In genomic region chr5:68883441-68883840, GRCh38 we compare ENCODE assay signal across 18 cellular contexts.
DNase-seq lines count a peak whose midpoint lies in the region; ATAC-seq, FAIRE-seq and TF ChIP-seq lines count a peak whose summit lies in the region.
"Had no signal": no experiment of that assay in that cellular context is flagged by ENCODE, and none has a peak within 500 bp of the region (broad histone marks: within the 10 kb centered on the region; RNA-seq: fewer than 3 reads in every experiment).

No MANE protein-coding gene starts in this region.

- 73% methylated on average over 8 of the region's 8 CpGs; no CpG with 5 or more reads in 1 of the 2 experiments for WGBS in H1 (ENCODE audit: extremely low coverage in 1 of 2, insufficient coverage in 1 of 2, insufficient read length in 1 of 2, insufficient replicate concordance in 2 of 2, low coverage in 1 of 2, low lambda C conversion rate in 2 of 2, missing lambda C conversion rate in 1 of 2), 2 experiments

- H3K56ac ChIP-seq in H1 (replicated peaks; ENCODE audit: insufficient read length, low read depth, low read length): no peak overlapping the region

- no peaks in the 10 kb centered on the region for H3K36me3 Mint-ChIP-seq in activated naive CD8-positive, alpha-beta T cell
- no peaks in the 10 kb centered on the region for H3K36me3 Mint-ChIP-seq in activated naive CD8-positive, alpha-beta T cell treated with anti-CD3 and anti-CD28 coated beads, Interleukin-2, amount 50 U/mL, for 24 hours (ENCODE audit: low read depth)
- no peaks in the 10 kb centered on the region for H3K36me3 Mint-ChIP-seq in mesothelial cell of epicardium

- H3K79me2 ChIP-seq in H1 (ENCODE audit: control insufficient read depth in 1 of 2, insufficient read depth in 2 of 2, low read length in 2 of 2): no peaks in the 10 kb centered on the region

- H3K4ac ChIP-seq in H1 (replicated peaks; ENCODE audit: insufficient read length, low read depth, low read length): no peak overlapping the region

- peak overlapping the region; percentile 25 for H3K4me3 Mint-ChIP-seq in activated naive CD8-positive, alpha-beta T cell
- H3K4me3 Mint-ChIP-seq in activated naive CD8-positive, alpha-beta T cell treated with anti-CD3 and anti-CD28 coated beads, Interleukin-2, amount 50 U/mL, for 24 hours: no peak overlapping the region
- H3K4me3 Mint-ChIP-seq in mesothelial cell of epicardium: no peak overlapping the region

- no peaks in the 10 kb centered on the region; a peak in 1 of 7 replicates for H3K27me3 ChIP-seq in H1 (replicated peaks in 1 of 4; ENCODE audit: control insufficient read depth in 3 of 4, extremely low read depth in 1 of 4, insufficient read depth in 3 of 4, low read length in 3 of 4)

- FAIRE-seq in H1 (lab: Jason Lieb, UNC): no peak
- no peak for FAIRE-seq in urothelium cell line (lab: Jason Lieb, UNC)
- FAIRE-seq: A549 had no signal

- H3K4me1 ChIP-seq in H1 (replicated peaks in 1 of 4; ENCODE audit: control insufficient read depth in 3 of 4, insufficient read depth in 4 of 4, low read length in 3 of 4): no peaks in the 10 kb centered on the region; a peak in 2 of 7 replicates
- H3K4me1 ChIP-seq: A549 had no signal

- H2BK12ac ChIP-seq in H1 (ENCODE audit: low read depth, low read length): 0 out of 2 replicates have a peak overlapping the region, but pooled peaks have one; percentile 80

- no peak overlapping the region for H3K23ac ChIP-seq in H1 (ENCODE audit: insufficient read length)

- H3K14ac ChIP-seq in H1 (ENCODE audit: insufficient read length): no peak overlapping the region

- H2BK5ac ChIP-seq in H1 (ENCODE audit: low read depth, low read length): no peak overlapping the region

- TF ChIP-seq RAD21 in H1 (IDR thresholded peaks at IDR 0.05 in 1 of 2, conservative IDR thresholded peaks at IDR 0.05 in 1 of 2; ENCODE audit: low read depth in 2 of 2, low read length in 2 of 2): no peak

- peak overlapping the region; percentile 61; the same call in 1 of the 2 replicates for H2BK20ac ChIP-seq in H1 (ENCODE audit: low read length)

- H3K9me3 ChIP-seq in H1 (ENCODE audit: insufficient read depth in 2 of 2, low read depth in 1 of 2, low read length in 1 of 2): no peaks in the 10 kb centered on the region
- H3K9me3 ChIP-seq: A549 had no signal

- POLR2A ChIA-PET in H1 (lab: Charles Lee; ENCODE audit: partially characterized antibody): interaction anchor here (0.6 kb wide), 1 partner anchor 417 kb away, joined by 3 read pairs; no protein-coding TSS in a partner anchor

- H3K9me3 Mint-ChIP-seq in activated naive CD8-positive, alpha-beta T cell (ENCODE audit: low read depth): no peaks in the 10 kb centered on the region
- H3K9me3 Mint-ChIP-seq in activated naive CD8-positive, alpha-beta T cell treated with anti-CD3 and anti-CD28 coated beads, Interleukin-2, amount 50 U/mL, for 24 hours: peaks cover 4% of the 10 kb centered on the region
- H3K9me3 Mint-ChIP-seq in mesothelial cell of epicardium: peaks cover 6% of the 10 kb centered on the region

- H3K27ac Mint-ChIP-seq in activated naive CD8-positive, alpha-beta T cell: no peak overlapping the region
- H3K27ac Mint-ChIP-seq in activated naive CD8-positive, alpha-beta T cell treated with anti-CD3 and anti-CD28 coated beads, Interleukin-2, amount 50 U/mL, for 24 hours: no peak overlapping the region
- peak overlapping the region; percentile 53 for H3K27ac Mint-ChIP-seq in mesothelial cell of epicardium

- 0 out of 2 replicates have a peak overlapping the region, but pooled peaks have one; percentile 31 for H4K8ac ChIP-seq in H1 (ENCODE audit: extremely low read depth, insufficient read depth, low read length)

- no peak overlapping the region for H4K5ac ChIP-seq in H1 (ENCODE audit: insufficient read length, low read depth, low read length)

- no peak overlapping the region for H3K27ac ChIP-seq in H1 (ENCODE audit: low read depth, low read length)
- H3K27ac ChIP-seq: A549 had no signal

- no peak for ATAC-seq in activated naive CD8-positive, alpha-beta T cell treated with anti-CD3 and anti-CD28 coated beads, Interleukin-2, amount 50 U/mL, for 24 hours
- ATAC-seq: A549 had no signal

- H2AK5ac ChIP-seq in H1 (ENCODE audit: low read depth, low read length): no peak overlapping the region

- TF ChIP-seq EP300 in H1 (IDR thresholded peaks at IDR 0.05; ENCODE audit: borderline replicate concordance in 1 of 2, low read depth in 2 of 2, low read length in 2 of 2): no peak

- peak overlapping the region; percentile 80 for H4K91ac ChIP-seq in H1 (replicated peaks; ENCODE audit: insufficient read length, low read length)

- H3K36me3 ChIP-seq in H1 (ENCODE audit: control insufficient read depth in 2 of 4, insufficient read depth in 4 of 4, low read length in 3 of 4): no peaks in the 10 kb centered on the region

- CTCF ChIA-PET in H1 (lab: Charles Lee; ENCODE audit: partially characterized antibody): interaction anchor here (1.2 to 3.3 kb wide), 3 partner anchors 11 to 28 kb away, joined by 3 to 10 read pairs (median 6); no protein-coding TSS in a partner anchor

- H2AFZ ChIP-seq in H1 (ENCODE audit: low read length): peak overlapping the region; percentile 62; the same call in 1 of the 2 replicates

- no peak overlapping the region for H2BK120ac ChIP-seq in H1 (replicated peaks; ENCODE audit: low read depth, low read length)

- no peak overlapping the region for H3K4me3 ChIP-seq in H1 (ENCODE audit: extremely low read depth in 1 of 4, insufficient read depth in 2 of 4, low read depth in 3 of 4, low read length in 4 of 4)
- H3K4me3 ChIP-seq: A549 had no signal

- no peak for TF ChIP-seq CTCF in H1 (IDR thresholded peaks at IDR 0.05; ENCODE audit: control extremely low read depth in 1 of 3, insufficient read depth in 1 of 3, low read depth in 1 of 3, low read length in 3 of 3)
- TF ChIP-seq CTCF in mesothelial cell of epicardium (IDR thresholded peaks at IDR 0.05; ENCODE audit: unreplicated experiment): no peak

- no peaks in the 10 kb centered on the region for H3K23me2 ChIP-seq in H1 (ENCODE audit: low read depth, low read length)

- no peaks in the 10 kb centered on the region for H3K79me1 ChIP-seq in H1 (ENCODE audit: low read depth, low read length)

- no peak overlapping the region for H3K9ac ChIP-seq in H1 (replicated peaks in 1 of 4; ENCODE audit: extremely low read depth in 1 of 4, low read depth in 3 of 4, low read length in 3 of 4)

- TF ChIP-seq POLR2A in H1 (IDR thresholded peaks at IDR 0.05; ENCODE audit: control extremely low read depth in 1 of 2, low read depth in 2 of 2, low read length in 2 of 2): no peak

- no peak overlapping the region for H2BK15ac ChIP-seq in H1 (ENCODE audit: low read length)

- no peaks in the 10 kb centered on the region for H3K27me3 Mint-ChIP-seq in activated naive CD8-positive, alpha-beta T cell
- no peaks in the 10 kb centered on the region for H3K27me3 Mint-ChIP-seq in activated naive CD8-positive, alpha-beta T cell treated with anti-CD3 and anti-CD28 coated beads, Interleukin-2, amount 50 U/mL, for 24 hours
- H3K27me3 Mint-ChIP-seq in mesothelial cell of epicardium (ENCODE audit: low read depth): no peaks in the 10 kb centered on the region

- no peak for DNase-seq in activated naive CD8-positive, alpha-beta T cell treated with anti-CD3 and anti-CD28 coated beads, Interleukin-2, amount 50 U/mL, for 24 hours
- no peak for DNase-seq in H1 (ENCODE audit: low read depth in 1 of 2, low spot score in 2 of 2)
- DNase-seq in mesothelial cell of epicardium (ENCODE audit: low spot score in 2 of 2, unreplicated experiment in 2 of 2): no peak
- DNase-seq in NCI-H526 (lab: John Stamatoyannopoulos, UW): no peak
- DNase-seq in urothelium cell line (ENCODE audit: low spot score): no peak
- DNase-seq in cerebellar cortex (ENCODE audit: low spot score): no peak
- DNase-seq in foreskin melanocyte: no peak
- DNase-seq: C1 segment of cervical spinal cord, IMR-90, Kasumi-1, NCI-H187 treated with DMSO at 0.1 percent for 48 hours, NCI-H2171 treated with DMSO at 0.1 percent for 48 hours, NCI-H446 treated with DMSO at 0.1 percent for 48 hours, NCI-H748 treated with DMSO at 0.1 percent for 48 hours, RPMI8226, SIG-M5 had no signal

- 0 out of 2 replicates have a peak overlapping the region, but pooled peaks have one; percentile 55 for H3K18ac ChIP-seq in H1 (ENCODE audit: extremely low read depth, low read length)

- peaks cover 31% of the 10 kb centered on the region for H3K4me1 Mint-ChIP-seq in activated naive CD8-positive, alpha-beta T cell (ENCODE audit: low read depth)
- H3K4me1 Mint-ChIP-seq in activated naive CD8-positive, alpha-beta T cell treated with anti-CD3 and anti-CD28 coated beads, Interleukin-2, amount 50 U/mL, for 24 hours: peaks cover 31% of the 10 kb centered on the region
- H3K4me1 Mint-ChIP-seq in mesothelial cell of epicardium: peaks cover 18% of the 10 kb centered on the region

- no peaks in the 10 kb centered on the region for H4K20me1 ChIP-seq in H1 (replicated peaks in 1 of 2; ENCODE audit: control insufficient read depth in 1 of 2, insufficient read depth in 2 of 2, low read length in 2 of 2)

- no peak overlapping the region for H3K4me2 ChIP-seq in H1 (ENCODE audit: insufficient read depth in 1 of 2, low read depth in 2 of 2, low read length in 2 of 2)
- H3K4me2 ChIP-seq: A549 had no signal

TF ChIP-seq in H1, 55 proteins besides CTCF, POLR2A, EP300 and RAD21 (continues in another document):
- TF ChIP-seq NRF1 (IDR thresholded peaks at IDR 0.05; ENCODE audit: low read depth, low read length) (no peak), PHF8 (conservative IDR thresholded peaks at IDR 0.05; ENCODE audit: low read depth, low read length) (no peak), HDAC2 (IDR thresholded peaks at IDR 0.05; ENCODE audit: borderline replicate concordance in 1 of 2, low read depth in 2 of 2, low read length in 2 of 2) (no peak), KDM5A (IDR thresholded peaks at IDR 0.05; ENCODE audit: low read length) (no peak), ASH2L (IDR thresholded peaks at IDR 0.05; ENCODE audit: low read length) (no peak), MAX (IDR thresholded peaks at IDR 0.05) (no peak), SRF (IDR thresholded peaks at IDR 0.05; ENCODE audit: low read depth, low read length) (no peak), ATF3 (IDR thresholded peaks at IDR 0.05; ENCODE audit: insufficient read depth, low read depth, low read length) (no peak), EGR1 (IDR thresholded peaks at IDR 0.05; ENCODE audit: borderline replicate concordance, low read depth, low read length) (no peak), RNF2 (IDR thresholded peaks at IDR 0.05; ENCODE audit: borderline replicate concordance, low read depth, low read length, missing control alignments, poor library complexity, severe bottlenecking) (no peak), CBX8 (IDR thresholded peaks at IDR 0.05; ENCODE audit: borderline replicate concordance, low read depth, low read length) (no peak)
